In genomic region chr17:75854881-75855309, GRCh38 we compare ENCODE assay signal across 6 cellular contexts. TPM values are rescaled to one million over a fixed set of nuclear protein-coding genes. Genes with fewer than 3 reads are reported as not detected.
A peak's percentile ranks its signal among the peaks of the same experiment; 100 is the strongest.
DNase-seq lines count a peak whose midpoint lies in the region; ATAC-seq and TF ChIP-seq lines count a peak whose summit lies in the region.

No MANE protein-coding gene starts in this region.

- no peaks in the 10 kb centered on the region for H3K27me3 Mint-ChIP-seq in H9 (ENCODE audit: low read depth)
- no peaks in the 10 kb centered on the region for H3K27me3 Mint-ChIP-seq in central memory CD8-positive, alpha-beta T cell
- H3K27me3 Mint-ChIP-seq in CD14-positive monocyte (ENCODE audit: low read depth in 3 of 3) = peaks cover 0 to 4% (median 0%) of the 10 kb centered on the region in 3 donors

- H3K36me3 Mint-ChIP-seq in H9 (ENCODE audit: insufficient read depth in 1 of 3, low read depth in 3 of 3) = peaks cover 4 to 16% (median 15%) of the 10 kb centered on the region in 3 experiments; a peak in 6 of 7 replicates
- H3K36me3 Mint-ChIP-seq in central memory CD8-positive, alpha-beta T cell (ENCODE audit: insufficient read depth) = peaks cover 17% of the 10 kb centered on the region
- peaks cover 20 to 27% of the 10 kb centered on the region in 2 donors for H3K36me3 Mint-ChIP-seq in CD14-positive monocyte

- H3K27me3 ChIP-seq in H9 (ENCODE audit: insufficient read depth, low read length) (no peaks in the 10 kb centered on the region), ovary (no peaks in the 10 kb centered on the region)

- no peak overlapping the region for H4K8ac ChIP-seq in H9 (replicated peaks; ENCODE audit: insufficient read length, low read depth, low read length)

- no peak overlapping the region for H2BK120ac ChIP-seq in H9 (ENCODE audit: low read depth, low read length, poor library complexity, severe bottlenecking)

- H3K4me2 ChIP-seq in H9 (ENCODE audit: insufficient read depth, insufficient read length, low read length) = peak overlapping the region; percentile 90

- H3K14ac ChIP-seq in H9 (ENCODE audit: insufficient read depth, low read length) = no peak overlapping the region

- H3K27ac ChIP-seq in H9 (ENCODE audit: insufficient read length, low read depth, low read length) = no peak overlapping the region
- H3K27ac ChIP-seq in ovary = peak overlapping the region; percentile 81 to 89

- peaks cover 5% of the 10 kb centered on the region; the same call in 1 of the 2 replicates for H3K79me2 ChIP-seq in H9 (ENCODE audit: insufficient read depth, low read length)

- TF ChIP-seq CTCF in H9 (conservative IDR thresholded peaks at IDR 0.05) = no peak; the same call in 2 of the 3 replicates
- TF ChIP-seq CTCF in ovary (IDR thresholded peaks at IDR 0.05) = peak in 1 of 3 donors; percentile 28
- TF ChIP-seq CTCF in CD14-positive monocyte (IDR thresholded peaks at IDR 0.05) = no peak

- TF ChIP-seq POLR2A in ovary (IDR thresholded peaks at IDR 0.05) = no peak

- H3T11ph ChIP-seq in H9 (ENCODE audit: low read length) = no peak overlapping the region

- peak overlapping the region; percentile 74 for H3K4me3 ChIP-seq in ovary

- H3K79me1 ChIP-seq in H9 (ENCODE audit: insufficient read depth, low read depth, low read length, poor library complexity, severe bottlenecking) = peaks cover 4% of the 10 kb centered on the region

- DNase-seq in H9 (no peak), ovary (no peak), NCI-H524 (lab: John Stamatoyannopoulos, UW) (no peak), NCI-H1436 (lab: John Stamatoyannopoulos, UW) (no peak), CD14-positive monocyte (ENCODE audit: low spot score) (no peak)
- DNase-seq in central memory CD8-positive, alpha-beta T cell (ENCODE audit: low spot score in 2 of 2) = no peak

- no peak overlapping the region for H2AK5ac ChIP-seq in H9 (ENCODE audit: insufficient read length, low read length)

- H3K4me1 Mint-ChIP-seq in H9 (peaks cover 7 to 13% of the 10 kb centered on the region in 2 experiments), CD14-positive monocyte (peaks cover 41% of the 10 kb centered on the region)
- peaks cover 11% of the 10 kb centered on the region for H3K4me1 Mint-ChIP-seq in central memory CD8-positive, alpha-beta T cell

- H3K4me1 ChIP-seq in H9 (ENCODE audit: insufficient read depth, low read length) = peaks cover 5% of the 10 kb centered on the region
- H3K4me1 ChIP-seq in ovary (ENCODE audit: insufficient read depth) = peaks cover 2% of the 10 kb centered on the region

- no peak overlapping the region for H2AFZ ChIP-seq in H9 (ENCODE audit: low read length)

- no peak overlapping the region for H3K56ac ChIP-seq in H9 (ENCODE audit: insufficient read length, low read depth, low read length)

- H4K20me1 ChIP-seq in H9 (ENCODE audit: control insufficient read depth, insufficient read depth, insufficient read length) = no peaks in the 10 kb centered on the region

- H3K9me3 ChIP-seq in H9 (ENCODE audit: control insufficient read depth, low read depth, low read length) = no peaks in the 10 kb centered on the region
- H3K9me3 ChIP-seq in ovary = no peaks in the 10 kb centered on the region

- no peak overlapping the region for H4K5ac ChIP-seq in H9 (ENCODE audit: insufficient read length, low read depth, low read length)

- H3K36me3 ChIP-seq in ovary = no peaks in the 10 kb centered on the region

- peak overlapping the region; percentile 58 for H3K9ac ChIP-seq in H9 (ENCODE audit: extremely low read depth, insufficient read length, low read length)

- peak overlapping the region; percentile 36 for H3K18ac ChIP-seq in H9 (ENCODE audit: insufficient read length, low read depth, low read length)

- no peak overlapping the region for H3K23ac ChIP-seq in H9 (ENCODE audit: insufficient read length, low read depth, low read length)

- intact Hi-C loops in ovary (cut with DNase I) = loop anchor here in 1 of 4 donors (5.0 kb wide), 1 partner anchor 42 kb away; the partner anchor contains the start of gene TRIM65
- intact Hi-C loops in CD14-positive monocyte (cut with micrococcal nuclease) = loop anchor here in 1 of 2 donors (5.0 kb wide), 2 partner anchors 42 to 78 kb away; partner anchors contain the start of gene TRIM65

- H2BK12ac ChIP-seq in H9 (ENCODE audit: insufficient read length, low read depth, low read length) = no peak overlapping the region

- TF ChIP-seq EP300 in ovary (IDR thresholded peaks at IDR 0.05) = no peak

- no peak overlapping the region for H3K4ac ChIP-seq in H9 (ENCODE audit: low read depth, low read length)

- H3K27ac Mint-ChIP-seq in H9 (no peak overlapping the region), CD14-positive monocyte (no peak overlapping the region)
- no peak overlapping the region for H3K27ac Mint-ChIP-seq in central memory CD8-positive, alpha-beta T cell (ENCODE audit: low read depth)

- H4K91ac ChIP-seq in H9 (ENCODE audit: insufficient read length, low read depth, low read length) = no peak overlapping the region

- no peak overlapping the region for H2BK5ac ChIP-seq in H9 (ENCODE audit: insufficient read length, low read length)

- peaks cover 2% of the 10 kb centered on the region for H3K23me2 ChIP-seq in H9 (ENCODE audit: insufficient read length, low read depth, low read length, poor library complexity, severe bottlenecking)

- H3K4me3 Mint-ChIP-seq in H9 (no peak overlapping the region), CD14-positive monocyte (no peak overlapping the region)
- no peak overlapping the region for H3K4me3 Mint-ChIP-seq in central memory CD8-positive, alpha-beta T cell

- WGBS in H9 (ENCODE audit: extremely low coverage, insufficient read length, low lambda C conversion rate) = no CpG with 5 or more reads among the region's 19 CpGs
- 0 to 1% (median 0%) methylated on average over 19 of the region's 19 CpGs for WGBS in ovary, 3 donors

- ATAC-seq in central memory CD8-positive, alpha-beta T cell (replicated peaks; ENCODE audit: extremely low read depth, poor library complexity, severe bottlenecking) = peak; percentile 8

- H3K9me3 Mint-ChIP-seq in H9 (no peaks in the 10 kb centered on the region), CD14-positive monocyte (peaks cover 0 to 2% (median 0%) of the 10 kb centered on the region in 7 donors)
- no peaks in the 10 kb centered on the region for H3K9me3 Mint-ChIP-seq in central memory CD8-positive, alpha-beta T cell

- H2BK20ac ChIP-seq in H9 (ENCODE audit: low read depth, low read length, poor library complexity, severe bottlenecking) = no peak overlapping the region

- H2BK15ac ChIP-seq in H9 (ENCODE audit: low read depth, low read length) = no peak overlapping the region

RNA-seq across cellular contexts. Expression of gene WBP2, which starts 0.2 kb away (rescaled TPM):
- total RNA-seq in H9 (2021) (59.2 and 63.2 TPM in 2 replicates), ovary (100 to 1,000 TPM in 3 of 7 donors, 10 to 100 TPM in 4; 48.5 to 131 (median 92.7) TPM)
- polyA plus RNA-seq in ovary (100 to 1,000 TPM; 118 to 184 TPM), CD14-positive monocyte (10 to 100 TPM; 62.4 to 93.3 TPM)

RNA-seq across cellular contexts. Expression of gene UNC13D, which starts 10.7 kb away (rescaled TPM):
- total RNA-seq in H9 (2021) (6.3 and 6.8 TPM in 2 replicates), ovary (10 to 100 TPM; 10.7 to 24.9 (median 14.1) TPM)
- polyA plus RNA-seq in ovary (10 to 100 TPM in 1 of 2 donors, 1 to 10 TPM in 1; 8.9 to 17.1 TPM), CD14-positive monocyte (10 to 100 TPM; 28.4 to 53.3 TPM)

RNA-seq across cellular contexts. Expression of gene TRIM47, which starts 23.5 kb away (rescaled TPM):
- total RNA-seq in H9 (2021) (5.5 and 6.9 TPM in 2 replicates), ovary (10 to 100 TPM in 6 of 7 donors, 1 to 10 TPM in 1; 7.2 to 38.3 (median 18.6) TPM)
- polyA plus RNA-seq in ovary (10 to 100 TPM; 10.1 to 11.5 TPM), CD14-positive monocyte (not detected)

RNA-seq across cellular contexts. Expression of gene TRIM65, which starts 41.9 kb away (rescaled TPM):
- total RNA-seq in H9 (2021) (34.1 and 39.6 TPM in 2 replicates), ovary (10 to 100 TPM; 17.3 to 28.0 (median 24.3) TPM)
- polyA plus RNA-seq in ovary (10 to 100 TPM; 10.4 to 18.5 TPM), CD14-positive monocyte (1 to 10 TPM; 5.6 to 5.9 TPM)

RNA-seq across cellular contexts. Expression of gene MRPL38, which starts 49.8 kb away (rescaled TPM):
- total RNA-seq in H9 (2021) (108 and 118 TPM in 2 replicates), ovary (10 to 100 TPM; 30.4 to 93.0 (median 83.4) TPM)
- polyA plus RNA-seq in ovary (10 to 100 TPM; 14.5 to 51.4 TPM), CD14-positive monocyte (10 to 100 TPM; 27.8 to 36.0 TPM)
